17 cellular contexts compared by ENCODE assay signal in genomic region chr10:58820862-58821559, GRCh38.
A peak's percentile ranks its signal among the peaks of the same experiment; 100 is the strongest.
DNase-seq lines count a peak whose midpoint lies in the region; ATAC-seq, FAIRE-seq and TF ChIP-seq lines count a peak whose summit lies in the region.
"Had no signal": no experiment of that assay in that cellular context is flagged by ENCODE, and none has a peak within 500 bp of the region (broad histone marks: within the 10 kb centered on the region; RNA-seq: fewer than 3 reads in every experiment).

No MANE protein-coding gene starts in this region.

- H3K4me3 ChIP-seq in adipocyte (ENCODE audit: low read length): peak overlapping the region; percentile 5
- no peak overlapping the region for H3K4me3 ChIP-seq in ovary
- H3K4me3 ChIP-seq: thyroid gland had no signal

- H3K36me3 ChIP-seq in adipocyte (ENCODE audit: control insufficient read depth, insufficient read depth, low read length, severe bottlenecking) (peaks cover 40% of the 10 kb centered on the region), ovary (no peaks in the 10 kb centered on the region)
- H3K36me3 ChIP-seq: thyroid gland had no signal

- ATAC-seq in Right ventricle myocardium inferior (peak; percentile 26), foreskin keratinocyte (peak; percentile 92)

- H3K27ac ChIP-seq in foreskin keratinocyte: peak overlapping the region; percentile 23
- H3K27ac ChIP-seq in ovary: no peak overlapping the region
- H3K27ac ChIP-seq: 22Rv1 had no signal

- TF ChIP-seq POLR2A in ovary (IDR thresholded peaks at IDR 0.05): no peak

- peak overlapping the region; percentile 57 for H3K9ac ChIP-seq in adipocyte (ENCODE audit: low read length)

- WGBS in ovary, 3 donors: 56 to 73% (median 57%) methylated on average over 6 of the region's 6 CpGs

- H3K9me3 ChIP-seq in adipocyte (ENCODE audit: control insufficient read depth, low read length): no peaks in the 10 kb centered on the region
- H3K9me3 ChIP-seq in ovary: no peaks in the 10 kb centered on the region
- H3K9me3 ChIP-seq: thyroid gland had no signal

- no peak for DNase-seq in Right ventricle myocardium inferior (ENCODE audit: missing footprints)
- no peak for DNase-seq in cardiac septum (ENCODE audit: low spot score)
- DNase-seq in adipocyte (ENCODE audit: low read depth): peak; percentile 56
- DNase-seq in foreskin keratinocyte: peak; percentile 84 to 93
- DNase-seq in urothelium cell line (ENCODE audit: low spot score): peak; percentile 17
- DNase-seq in SW 1271 (lab: John Stamatoyannopoulos, UW): no peak
- no peak for DNase-seq in activated CD4-positive, CD25-positive, alpha-beta regulatory T cell (lab: John Stamatoyannopoulos, UW)
- DNase-seq in ovary: no peak
- DNase-seq: activated naive CD8-positive, alpha-beta T cell treated with anti-CD3 and anti-CD28 coated beads, Interleukin-2, amount 10 ng/mL, durations not matched to agents 7 days and 5 days; DMS53; effector memory CD4-positive, alpha-beta T cell; KBM-7; small intestine; thyroid gland had no signal

- TF ChIP-seq CTCF in foreskin keratinocyte (conservative IDR thresholded peaks at IDR 0.05) (no peak), ovary (IDR thresholded peaks at IDR 0.05) (no peak)

- no peak for TF ChIP-seq EP300 in ovary (IDR thresholded peaks at IDR 0.05)

- H3K27me3 ChIP-seq in adipocyte (replicated peaks; ENCODE audit: control insufficient read depth, insufficient read depth, low read length): no peaks in the 10 kb centered on the region
- H3K27me3 ChIP-seq in foreskin keratinocyte: no peaks in the 10 kb centered on the region
- no peaks in the 10 kb centered on the region for H3K27me3 ChIP-seq in ovary
- H3K27me3 ChIP-seq: thyroid gland had no signal

- intact Hi-C loops in Right ventricle myocardium inferior (cut with DNase I): no loop called here
- intact Hi-C loops in cardiac septum (cut with DNase I): no loop called here
- intact Hi-C loops in ovary (cut with DNase I): no loop called here

- FAIRE-seq in urothelium cell line (lab: Jason Lieb, UNC): no peak
- FAIRE-seq: GM12892, small intestine, TTC549 had no signal

- H3K4me1 ChIP-seq in adipocyte (ENCODE audit: control insufficient read depth, insufficient read depth, low read length): peaks cover 60% of the 10 kb centered on the region
- peaks cover 27% of the 10 kb centered on the region for H3K4me1 ChIP-seq in foreskin keratinocyte
- peaks cover 8% of the 10 kb centered on the region for H3K4me1 ChIP-seq in ovary (ENCODE audit: insufficient read depth)

Comparison
In these comparisons a context has a peak if more than half of its experiments do, and no peak if none do; other contexts are left out.
1. DNase-seq: peak in adipocyte (single experiment), foreskin keratinocyte (2 of 2) and urothelium cell line (single experiment); none in Right ventricle myocardium inferior (single experiment), cardiac septum (single experiment), SW 1271 (0 of 2), activated CD4-positive, CD25-positive, alpha-beta regulatory T cell (0 of 4) and ovary (0 of 5).